In the genomic region with DNA sequence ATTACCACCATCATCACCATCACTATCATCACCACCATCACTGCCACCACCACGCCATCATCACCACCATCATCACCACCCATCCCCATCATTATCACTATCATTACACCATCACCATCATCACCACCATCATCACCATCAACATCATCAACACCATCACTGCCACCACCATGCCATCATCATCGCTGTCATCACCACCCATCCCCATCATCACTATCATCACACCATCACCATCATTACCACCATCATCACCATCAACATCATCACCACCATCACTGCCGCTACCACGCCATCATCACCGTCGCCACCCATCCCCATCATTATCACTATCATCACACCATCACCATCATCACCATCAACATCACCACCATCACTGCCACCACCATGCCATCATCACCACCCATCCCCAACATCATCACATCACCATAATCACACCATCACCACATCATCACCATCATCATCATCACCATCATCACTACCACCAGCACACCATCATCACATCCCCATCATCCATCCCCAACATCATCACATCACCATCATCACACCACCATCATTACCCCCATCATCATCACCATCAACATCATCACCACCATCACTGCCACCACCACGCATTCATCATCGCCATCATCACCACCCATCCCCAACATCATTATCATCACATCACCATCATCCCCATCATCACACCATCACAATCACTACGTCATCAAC, we compare ENCODE assay signal across 27 cellular contexts.
DNase-seq lines count a peak whose midpoint lies in the region; ATAC-seq, FAIRE-seq and TF ChIP-seq lines count a peak whose summit lies in the region.
"Had no signal": no experiment of that assay in that cellular context is flagged by ENCODE, and none has a peak within 500 bp of the region (broad histone marks: within the 10 kb centered on the region; RNA-seq: fewer than 3 reads in every experiment).

No MANE protein-coding gene starts in this region.

- WGBS in HepG2 (ENCODE audit: low lambda C conversion rate), result 98% methylated on average over 9 of the region's 9 CpGs
- WGBS in right lobe of liver (ENCODE audit: insufficient coverage, low coverage, low lambda C conversion rate, missing lambda C conversion rate), result 92% methylated on average over 9 of the region's 9 CpGs
- WGBS in GM12878 (ENCODE audit: insufficient coverage, insufficient replicate concordance, low lambda C conversion rate, missing lambda C conversion rate), result 97% methylated on average over 9 of the region's 9 CpGs
- 95 to 98% methylated on average over 9 of the region's 9 CpGs for WGBS in thyroid gland, 2 donors

- H3K4me2 ChIP-seq in HepG2 (ENCODE audit: low read depth, low read length), result no peak overlapping the region
- no peak overlapping the region for H3K4me2 ChIP-seq in GM12878 (ENCODE audit: control insufficient read depth, insufficient read depth)
- no peak overlapping the region for H3K4me2 ChIP-seq in endothelial cell of umbilical vein (ENCODE audit: insufficient read depth, low read length)
- H3K4me2 ChIP-seq: KMS-11 had no signal

- POLR2A ChIA-PET in HepG2 (lab: Yijun Ruan, JAX) (no interaction called here), GM12878 (lab: Charles Lee) (no interaction called here), endothelial cell of umbilical vein (lab: Charles Lee) (no interaction called here)

- H3K4me3 ChIP-seq in HepG2 (replicated peaks in 1 of 3; ENCODE audit: insufficient read depth in 1 of 3, low read depth in 2 of 3, low read length in 3 of 3) (no peak overlapping the region), right lobe of liver (no peak overlapping the region), GM12878 (no peak overlapping the region), endothelial cell of umbilical vein (replicated peaks in 1 of 3; ENCODE audit: insufficient read depth in 1 of 3, low read depth in 1 of 3, low read length in 3 of 3) (no peak overlapping the region), thyroid gland (replicated peaks in 1 of 3) (no peak overlapping the region)
- H3K4me3 ChIP-seq: SJSA1 had no signal

- H3K36me3 ChIP-seq in HepG2 (replicated peaks in 1 of 2; ENCODE audit: control insufficient read depth in 1 of 2, insufficient read depth in 2 of 2, low read length in 2 of 2), result peaks cover 6 to 42% of the 10 kb centered on the region in 2 experiments
- H3K36me3 ChIP-seq in right lobe of liver, result peaks cover 0 to 23% (median 2%) of the 10 kb centered on the region in 4 donors
- peaks cover 3 to 4% of the 10 kb centered on the region in 2 experiments; a peak in 3 of 4 replicates for H3K36me3 ChIP-seq in GM12878 (ENCODE audit: control insufficient read depth in 2 of 2, insufficient read depth in 2 of 2, low read length in 1 of 2)
- H3K36me3 ChIP-seq in endothelial cell of umbilical vein (ENCODE audit: control insufficient read depth in 2 of 2, extremely low read depth in 1 of 2, insufficient read depth in 2 of 2, low read length in 2 of 2), result peaks cover 0 to 1% of the 10 kb centered on the region in 2 experiments
- peaks cover 8 to 10% of the 10 kb centered on the region in 2 donors for H3K36me3 ChIP-seq in thyroid gland

- DNase-seq in HepG2 (ENCODE audit: low spot score) (no peak), right lobe of liver (no peak), GM12878 (ENCODE audit: low read depth, low spot score) (no peak), endothelial cell of umbilical vein (ENCODE audit: low read depth, low spot score) (no peak), Calu3 (no peak), thyroid gland (no peak), left lobe of liver (ENCODE audit: low spot score) (no peak)
- DNase-seq: CD8-positive, alpha-beta memory T cell; GF-D8; H7; MM.1S; NCI-H1048; NCI-H1417; NCI-H1694; NCI-H2029 treated with DMSO at 0.1 percent for 48 hours; NCI-H446 treated with DMSO at 0.1 percent for 48 hours; NCI-H526; NCI-H82; NK-92 treated with Interleukin-12 subunit alpha and Interleukin-12 subunit beta, amount 100 ng/mL, for 24 hours; PC-3; Right ventricle myocardium superior; RPMI8226 had no signal

- no peak overlapping the region for H3K4me3 Mint-ChIP-seq in Calu3 (ENCODE audit: low read depth, unreplicated experiment)
- H3K4me3 Mint-ChIP-seq: B cell; CD8-positive, alpha-beta memory T cell had no signal

- CTCF ChIA-PET in HepG2 (lab: Yijun Ruan, JAX; ENCODE audit: low intra/inter-chr PET ratio, low total read pairs), result no interaction called here
- CTCF ChIA-PET in GM12878 (lab: Yijun Ruan, JAX), result no interaction called here
- CTCF ChIA-PET in endothelial cell of umbilical vein (lab: Charles Lee), result interaction anchor here (0.9 kb wide), 1 partner anchor 10 kb away, joined by 3 read pairs; no protein-coding TSS in a partner anchor
- CTCF ChIA-PET in Calu3 (lab: Charles Lee), result no interaction called here

- H3K27ac Mint-ChIP-seq in Calu3 (ENCODE audit: unreplicated experiment), result no peak overlapping the region
- H3K27ac Mint-ChIP-seq: B cell; CD8-positive, alpha-beta memory T cell had no signal

- FAIRE-seq in HepG2 (lab: Jason Lieb, UNC) (no peak), GM12878 (lab: Jason Lieb, UNC) (peak; percentile 56), endothelial cell of umbilical vein (lab: Jason Lieb, UNC) (peak; percentile 33)

- TF ChIP-seq CTCF in HepG2 (CRISPR knock-in tag; IDR thresholded peaks at IDR 0.05) (no peak), right lobe of liver (IDR thresholded peaks at IDR 0.05) (no peak), GM12878 (IDR thresholded peaks at IDR 0.05 in 2 of 3, conservative IDR thresholded peaks at IDR 0.05 in 1 of 3; ENCODE audit: control insufficient read depth in 2 of 3, extremely low read depth in 1 of 3, insufficient read depth in 1 of 3, low read depth in 3 of 3, low read length in 3 of 3) (no peak), endothelial cell of umbilical vein (IDR thresholded peaks at IDR 0.05; ENCODE audit: extremely low read depth in 1 of 2, insufficient read depth in 1 of 2, low read depth in 1 of 2, low read length in 2 of 2) (no peak), Calu3 (IDR thresholded peaks at IDR 0.05; ENCODE audit: unreplicated experiment) (no peak), thyroid gland (IDR thresholded peaks at IDR 0.05) (no peak)

- H3K9me3 ChIP-seq in HepG2 (ENCODE audit: low read length) (no peaks in the 10 kb centered on the region), right lobe of liver (no peaks in the 10 kb centered on the region), GM12878 (replicated peaks; ENCODE audit: control insufficient read depth, insufficient read depth, low read length) (no peaks in the 10 kb centered on the region), endothelial cell of umbilical vein (replicated peaks; ENCODE audit: control insufficient read depth, insufficient read depth, low read length) (no peaks in the 10 kb centered on the region), thyroid gland (no peaks in the 10 kb centered on the region)
- H3K9me3 ChIP-seq: SJSA1 had no signal

- H3K4me1 ChIP-seq in HepG2 (ENCODE audit: insufficient read depth, low read length), result no peaks in the 10 kb centered on the region
- no peaks in the 10 kb centered on the region for H3K4me1 ChIP-seq in right lobe of liver
- no peaks in the 10 kb centered on the region for H3K4me1 ChIP-seq in GM12878 (ENCODE audit: control insufficient read depth, insufficient read depth, low read length)
- peaks cover 8% of the 10 kb centered on the region for H3K4me1 ChIP-seq in endothelial cell of umbilical vein (ENCODE audit: control insufficient read depth, extremely low read depth, insufficient read depth, low read length)
- H3K4me1 ChIP-seq in thyroid gland, result no peaks in the 10 kb centered on the region

- no peak overlapping the region for H3K9ac ChIP-seq in HepG2 (ENCODE audit: insufficient read depth, low read depth, low read length)
- no peak overlapping the region for H3K9ac ChIP-seq in GM12878 (ENCODE audit: control insufficient read depth, insufficient read depth, low read length)
- no peak overlapping the region for H3K9ac ChIP-seq in endothelial cell of umbilical vein (replicated peaks; ENCODE audit: extremely low read depth, insufficient read depth, low read length)
- H3K9ac ChIP-seq: KMS-11 had no signal

- no peak for TF ChIP-seq EP300 in HepG2 (IDR thresholded peaks at IDR 0.05; ENCODE audit: low read depth in 2 of 2, low read length in 2 of 2)
- no peak for TF ChIP-seq EP300 in HepG2 (CRISPR knock-in tag; IDR thresholded peaks at IDR 0.05; ENCODE audit: borderline replicate concordance)
- TF ChIP-seq EP300 in GM12878 (IDR thresholded peaks at IDR 0.05; ENCODE audit: borderline replicate concordance in 1 of 2, control insufficient read depth in 1 of 2, low read depth in 2 of 2, low read length in 2 of 2), result no peak

- BruUV-seq in HepG2 (replicated peaks; lab: Mats Ljungman, UMichigan) (no TSS peak), GM12878 (replicated peaks; lab: Mats Ljungman, UMichigan) (no TSS peak), endothelial cell of umbilical vein (replicated peaks; lab: Mats Ljungman, UMichigan) (no TSS peak), Calu3 (replicated peaks; lab: Mats Ljungman, UMichigan) (no TSS peak)

- no peaks in the 10 kb centered on the region for H4K20me1 ChIP-seq in HepG2 (ENCODE audit: insufficient read depth, low read length)
- no peaks in the 10 kb centered on the region for H4K20me1 ChIP-seq in GM12878 (ENCODE audit: control insufficient read depth, insufficient read depth)
- no peaks in the 10 kb centered on the region for H4K20me1 ChIP-seq in endothelial cell of umbilical vein (replicated peaks; ENCODE audit: control insufficient read depth, extremely low read depth, insufficient read depth, low read length)

- H2AFZ ChIP-seq in HepG2 (ENCODE audit: low read length) (no peak overlapping the region), GM12878 (ENCODE audit: control insufficient read depth, low read depth, low read length) (no peak overlapping the region), endothelial cell of umbilical vein (ENCODE audit: low read depth, low read length) (no peak overlapping the region)

- in situ Hi-C loops in HepG2 (cut with HindIII; ENCODE audit: extremely low pct_ligation_motif_present, low pct_unique_long_range_greater_than_20kb) (no loop called here), GM12878 (cut with MboI) (no loop called here)

- intact Hi-C loops in HepG2 (cut with micrococcal nuclease; ENCODE audit: unreplicated experiment) (no loop called here), right lobe of liver (cut with DNase I) (no loop called here), GM12878 (cut with micrococcal nuclease; ENCODE audit: unreplicated experiment) (no loop called here), endothelial cell of umbilical vein (cut with micrococcal nuclease) (loop anchor here (5.0 kb wide), 1 partner anchor 81 kb away; no protein-coding TSS in a partner anchor), Calu3 (cut with micrococcal nuclease; ENCODE audit: unreplicated experiment) (no loop called here), thyroid gland (cut with DNase I) (no loop called here)

- TF ChIP-seq POLR2A in HepG2 (IDR thresholded peaks at IDR 0.05; ENCODE audit: insufficient read depth in 1 of 2, low read depth in 2 of 2, low read length in 2 of 2), result no peak
- no peak for TF ChIP-seq POLR2A in right lobe of liver (IDR thresholded peaks at IDR 0.05)
- no peak for TF ChIP-seq POLR2A in GM12878 (IDR thresholded peaks at IDR 0.05; ENCODE audit: low read depth, low read length)
- TF ChIP-seq POLR2A in endothelial cell of umbilical vein (IDR thresholded peaks at IDR 0.05; ENCODE audit: low read depth, low read length), result no peak
- no peak for TF ChIP-seq POLR2A in thyroid gland (IDR thresholded peaks at IDR 0.05)

- ATAC-seq in HepG2 (no peak), right lobe of liver (no peak), GM12878 (no peak), left lobe of liver (no peak)

- no peaks in the 10 kb centered on the region for H3K79me2 ChIP-seq in HepG2 (ENCODE audit: insufficient read depth, low read length)
- H3K79me2 ChIP-seq in GM12878 (ENCODE audit: control insufficient read depth, insufficient read depth, low read length), result no peaks in the 10 kb centered on the region
- H3K79me2 ChIP-seq in endothelial cell of umbilical vein (ENCODE audit: control insufficient read depth, insufficient read depth, low read length), result no peaks in the 10 kb centered on the region

- dilution Hi-C loops in endothelial cell of umbilical vein (cut with MboI; ENCODE audit: extremely low pct_ligation_motif_present, low sequenced_read_pairs), result no loop called here

- H3K27ac ChIP-seq in HepG2 (ENCODE audit: extremely low read length, insufficient read depth, low read length), result no peak overlapping the region
- no peak overlapping the region for H3K27ac ChIP-seq in right lobe of liver
- no peak overlapping the region for H3K27ac ChIP-seq in GM12878 (ENCODE audit: control insufficient read depth, insufficient read depth)
- no peak overlapping the region for H3K27ac ChIP-seq in endothelial cell of umbilical vein (ENCODE audit: insufficient read depth, low read depth, low read length)
- H3K27ac ChIP-seq in thyroid gland, result no peak overlapping the region
- H3K27ac ChIP-seq: 22Rv1, C4-2B, KMS-11, SJSA1 had no signal

- H3K27me3 Mint-ChIP-seq in Calu3 (ENCODE audit: unreplicated experiment), result no peaks in the 10 kb centered on the region
- H3K27me3 Mint-ChIP-seq: B cell; CD8-positive, alpha-beta memory T cell had no signal

- SMC1A ChIA-PET in GM12878 (lab: Charles Lee; ENCODE audit: uncharacterized antibody, unreplicated experiment), result interaction anchor here (2.2 kb wide), 1 partner anchor 80 kb away, joined by 5 read pairs; no protein-coding TSS in a partner anchor

- no peaks in the 10 kb centered on the region for H3K9me3 Mint-ChIP-seq in Calu3 (ENCODE audit: low read depth, unreplicated experiment)
- H3K9me3 Mint-ChIP-seq: CD8-positive, alpha-beta memory T cell had no signal

- RAD21 ChIA-PET in GM12878 (lab: Charles Lee; ENCODE audit: unreplicated experiment), result no interaction called here

- H3K27me3 ChIP-seq in HepG2 (ENCODE audit: control insufficient read depth in 1 of 2, insufficient read depth in 2 of 2, low read length in 2 of 2), result no peaks in the 10 kb centered on the region
- H3K27me3 ChIP-seq in right lobe of liver, result no peaks in the 10 kb centered on the region
- H3K27me3 ChIP-seq in GM12878 (replicated peaks in 1 of 2; ENCODE audit: control insufficient read depth in 2 of 2, insufficient read depth in 2 of 2, low read length in 1 of 2), result no peaks in the 10 kb centered on the region
- H3K27me3 ChIP-seq in endothelial cell of umbilical vein (ENCODE audit: control insufficient read depth in 2 of 2, insufficient read depth in 2 of 2, low read length in 2 of 2), result no peaks in the 10 kb centered on the region
- H3K27me3 ChIP-seq in thyroid gland, result no peaks in the 10 kb centered on the region

- H3K36me3 Mint-ChIP-seq in Calu3 (ENCODE audit: insufficient read depth, unreplicated experiment), result no peaks in the 10 kb centered on the region

- H3K9me1 ChIP-seq in endothelial cell of umbilical vein (replicated peaks; ENCODE audit: control insufficient read depth, extremely low read depth, insufficient read depth, low read length), result no peaks in the 10 kb centered on the region

- TF ChIP-seq RAD21 in HepG2 (CRISPR knock-in tag; IDR thresholded peaks at IDR 0.05) (no peak), GM12878 (IDR thresholded peaks at IDR 0.05; ENCODE audit: insufficient read depth, low read depth, low read length) (no peak)

- no peaks in the 10 kb centered on the region for H3K4me1 Mint-ChIP-seq in Calu3 (ENCODE audit: low read depth, unreplicated experiment)
- H3K4me1 Mint-ChIP-seq: B cell; CD8-positive, alpha-beta memory T cell had no signal

Comparison
In these comparisons a context has a peak if more than half of its experiments do, and no peak if none do; other contexts are left out.
1. Of the 75 proteins assayed by ChIP-seq in both HepG2 and GM12878: peak only in HepG2: JUNB; only in GM12878: NR2C2; in both: none; in neither: 71; mixed calls (peak in some experiments, not most) for 2.